1 cellular context compared by ENCODE assay signal in the genomic region with DNA sequence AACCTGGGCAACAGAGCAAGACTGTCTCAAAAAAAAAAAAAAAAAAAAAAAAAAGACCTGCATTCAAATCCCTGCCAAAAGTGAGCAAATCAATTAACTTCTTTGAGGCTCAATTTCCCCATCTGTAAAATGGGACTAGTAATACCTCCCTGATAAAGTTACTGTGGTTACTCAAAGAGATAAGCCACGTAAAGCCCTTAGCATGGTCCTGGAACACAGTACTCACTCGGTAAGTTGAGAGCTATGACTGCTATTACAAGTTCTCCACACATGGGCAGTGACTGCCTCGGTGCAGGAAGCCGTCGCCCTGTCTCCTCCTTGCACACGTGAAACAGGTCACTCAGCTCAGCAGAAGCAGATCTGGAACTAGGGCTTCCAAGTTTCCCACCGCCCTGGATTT.
TF ChIP-seq lines count a peak whose summit lies in the region.

No MANE protein-coding gene starts in this region.

TF ChIP-seq in H1, 55 proteins besides CTCF, POLR2A, EP300 and RAD21:
- no peak for TF ChIP-seq JUND (IDR thresholded peaks at IDR 0.05; ENCODE audit: low read length)
- TF ChIP-seq JUN (IDR thresholded peaks at IDR 0.05; ENCODE audit: low read depth, low read length) = no peak
- no peak for TF ChIP-seq TAF7 (optimal IDR thresholded peaks at IDR 0.05; ENCODE audit: borderline replicate concordance, low read depth, low read length)
- no peak for TF ChIP-seq RXRA (IDR thresholded peaks at IDR 0.05; ENCODE audit: insufficient read depth, low read depth, low read length)
- TF ChIP-seq ZNF274 (IDR thresholded peaks at IDR 0.05; ENCODE audit: borderline replicate concordance, extremely low read depth, low read length) = no peak
- TF ChIP-seq MAX (IDR thresholded peaks at IDR 0.05) = no peak
- no peak for TF ChIP-seq BACH1 (IDR thresholded peaks at IDR 0.05; ENCODE audit: low read length)
- no peak for TF ChIP-seq CBX8 (IDR thresholded peaks at IDR 0.05; ENCODE audit: borderline replicate concordance, low read depth, low read length)
- TF ChIP-seq EZH2 (IDR thresholded peaks at IDR 0.05; ENCODE audit: low read depth, low read length, severe bottlenecking) = no peak
- no peak for TF ChIP-seq HDAC2 (IDR thresholded peaks at IDR 0.05; ENCODE audit: borderline replicate concordance in 1 of 2, low read depth in 2 of 2, low read length in 2 of 2)
- no peak for TF ChIP-seq CHD2 (IDR thresholded peaks at IDR 0.05; ENCODE audit: low read length)
- no peak for TF ChIP-seq ASH2L (IDR thresholded peaks at IDR 0.05; ENCODE audit: low read length)
- no peak for TF ChIP-seq GTF2F1 (IDR thresholded peaks at IDR 0.05; ENCODE audit: borderline replicate concordance, low read depth, low read length)
- no peak for TF ChIP-seq CREB1 (IDR thresholded peaks at IDR 0.05)
- no peak for TF ChIP-seq SAP30 (IDR thresholded peaks at IDR 0.05; ENCODE audit: insufficient read depth, insufficient replicate concordance, low read length)
- TF ChIP-seq YY1 (IDR thresholded peaks at IDR 0.05; ENCODE audit: low read depth, low read length) = no peak
- no peak for TF ChIP-seq TBP (IDR thresholded peaks at IDR 0.05; ENCODE audit: low read depth, low read length)
- TF ChIP-seq SRF (IDR thresholded peaks at IDR 0.05; ENCODE audit: low read depth, low read length) = no peak
